16 cellular contexts compared by ENCODE assay signal in the genomic region with DNA sequence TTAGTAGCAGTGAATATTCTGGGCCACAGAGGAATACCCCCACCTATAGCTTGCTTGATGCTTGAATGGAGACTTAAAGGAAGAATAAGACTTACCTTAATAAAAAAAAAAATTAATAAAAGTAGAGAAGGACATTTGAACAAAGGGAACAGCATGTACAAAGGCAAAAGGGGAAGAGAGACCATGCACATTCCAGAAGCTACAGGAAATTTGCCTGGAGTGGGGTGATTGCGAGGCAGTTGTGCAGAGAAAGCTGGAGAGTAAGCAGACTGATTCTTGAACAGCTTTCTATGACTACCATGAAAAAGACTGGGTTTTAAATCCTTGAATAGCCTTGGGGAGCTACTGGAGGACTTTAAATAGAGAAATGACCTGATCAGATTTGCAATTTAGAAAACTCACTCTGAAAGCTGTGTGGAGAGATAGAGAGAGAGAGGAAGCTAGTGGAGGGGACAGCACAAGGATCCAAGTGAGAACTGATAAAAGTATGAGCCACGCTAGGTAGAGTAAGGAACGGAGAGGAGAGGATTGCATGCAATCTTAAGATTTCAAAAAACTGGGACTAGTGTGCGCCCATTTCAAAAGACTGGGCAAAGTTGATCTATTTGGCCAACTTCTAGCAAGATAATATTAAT.
"Had no signal": no experiment of that assay in that cellular context is flagged by ENCODE, and none has a peak within 500 bp of the region (broad histone marks: within the 10 kb centered on the region; RNA-seq: fewer than 3 reads in every experiment).

No MANE protein-coding gene starts in this region.

- H3K27me3 ChIP-seq: heart right ventricle, suprapubic skin, tibial artery, upper lobe of left lung, uterus had no signal

- H3K36me3 ChIP-seq: heart right ventricle, suprapubic skin, tibial artery, upper lobe of left lung, uterus had no signal

- H3K9me3 ChIP-seq: heart right ventricle, suprapubic skin, tibial artery, upper lobe of left lung, uterus had no signal

- FAIRE-seq: islet of Langerhans, small intestine had no signal

- H3K4me1 ChIP-seq: suprapubic skin, tibial artery, uterus had no signal

- H3K9me3 Mint-ChIP-seq: endodermal cell; natural killer cell treated with Interleukin-12 subunit alpha and Interleukin-12 subunit beta and Interleukin-15 and Interleukin-18, amount 100 ng/mL, for 72 hours had no signal

- H3K36me3 Mint-ChIP-seq: natural killer cell treated with Interleukin-12 subunit alpha and Interleukin-12 subunit beta and Interleukin-15 and Interleukin-18, amount 100 ng/mL, for 72 hours had no signal

- H3K27ac Mint-ChIP-seq: endodermal cell; natural killer cell treated with Interleukin-12 subunit alpha and Interleukin-12 subunit beta and Interleukin-15 and Interleukin-18, amount 100 ng/mL, for 72 hours had no signal

- H3K4me3 Mint-ChIP-seq: endodermal cell; natural killer cell treated with Interleukin-12 subunit alpha and Interleukin-12 subunit beta and Interleukin-15 and Interleukin-18, amount 100 ng/mL, for 72 hours had no signal

- H3K4me3 ChIP-seq: heart right ventricle, suprapubic skin, tibial artery, upper lobe of left lung, uterus had no signal

- ATAC-seq: heart right ventricle; natural killer cell treated with Interleukin-12 subunit alpha and Interleukin-12 subunit beta and Interleukin-15 and Interleukin-18, amount 100 ng/mL, for 72 hours; right cardiac atrium had no signal

- H3K27ac ChIP-seq: heart right ventricle, suprapubic skin, tibial artery, uterus had no signal

- DNase-seq: dermis blood vessel endothelial cell; endodermal cell; foreskin melanocyte; heart right ventricle; kidney glomerular epithelial cell; mammary epithelial cell; right cardiac atrium; small intestine; stimulated activated CD4-positive, alpha-beta T cell treated with anti-CD3 and anti-CD28 coated beads, Interleukin-12 subunit alpha, Interleukin-12 subunit beta, amount 100 ng/mL, for 4 hours; stimulated activated naive CD4-positive, alpha-beta T cell treated with Interleukin-2 at 50 U/mL for 16 hours; tibial artery; upper lobe of left lung; uterus had no signal
